In the genomic region with DNA sequence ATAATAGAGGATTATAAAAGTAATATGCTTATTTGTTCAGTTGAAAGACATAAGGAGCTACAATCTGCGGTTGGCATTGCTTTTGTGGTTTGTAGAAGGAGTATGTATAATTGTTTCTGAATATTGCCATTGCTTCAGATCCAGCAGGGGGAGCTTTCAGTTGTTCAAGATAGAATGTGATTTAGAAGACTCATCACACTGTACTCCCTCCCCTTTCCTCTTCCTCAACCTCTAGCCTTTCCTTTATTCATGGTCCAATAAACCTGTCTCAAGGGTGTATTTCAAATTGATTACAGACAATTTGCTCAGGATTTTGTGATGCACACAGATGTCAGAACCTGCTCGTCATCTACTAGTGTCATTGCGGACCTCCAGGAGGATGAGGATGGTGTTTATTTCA, we compare ENCODE assay signal across 8 cellular contexts. TPM values are rescaled to one million over a fixed set of nuclear protein-coding genes. Genes with fewer than 3 reads are reported as not detected.
DNase-seq lines count a peak whose midpoint lies in the region; ATAC-seq and TF ChIP-seq lines count a peak whose summit lies in the region.

No MANE protein-coding gene starts in this region.

- H3K9me3 ChIP-seq in upper lobe of right lung = no peaks in the 10 kb centered on the region

- H3K27ac ChIP-seq in upper lobe of right lung = no peak overlapping the region

- H3K4me3 ChIP-seq in upper lobe of right lung = no peak overlapping the region

- peak; percentile 55 for TF ChIP-seq CTCF in upper lobe of right lung (IDR thresholded peaks at IDR 0.05)

- H3K27me3 ChIP-seq in upper lobe of right lung = no peaks in the 10 kb centered on the region

- no peaks in the 10 kb centered on the region for H3K9me3 Mint-ChIP-seq in activated CD8-positive, alpha-beta T cell treated with anti-CD3 and anti-CD28 coated beads, Interleukin-2, amount 10 ng/mL, durations not matched to agents 7 days and 5 days (ENCODE audit: insufficient read depth)

- intact Hi-C loops in upper lobe of right lung (cut with DNase I) = no loop called here

- H3K27me3 Mint-ChIP-seq in activated CD8-positive, alpha-beta T cell treated with anti-CD3 and anti-CD28 coated beads, Interleukin-2, amount 10 ng/mL, durations not matched to agents 7 days and 5 days (ENCODE audit: low read depth) = no peaks in the 10 kb centered on the region

- no peaks in the 10 kb centered on the region for H3K4me1 ChIP-seq in upper lobe of right lung

- DNase-seq in D341Med (ENCODE audit: low spot score) (peak; percentile 37), NCI-H2196 treated with DMSO at 0.1 percent for 48 hours (lab: John Stamatoyannopoulos, UW; ENCODE audit: unreplicated experiment) (peak; percentile 39), iPS-NIHi7 (ENCODE audit: extremely low spot score) (peak; percentile 23), upper lobe of right lung (no peak)
- peak; percentile 64 for DNase-seq in activated CD8-positive, alpha-beta T cell treated with anti-CD3 and anti-CD28 coated beads, Interleukin-2, amount 10 ng/mL, durations not matched to agents 7 days and 5 days

- no peak overlapping the region for H3K27ac Mint-ChIP-seq in activated CD8-positive, alpha-beta T cell treated with anti-CD3 and anti-CD28 coated beads, Interleukin-2, amount 10 ng/mL, durations not matched to agents 7 days and 5 days

- ATAC-seq in GM18909 (IDR thresholded peaks at IDR 0.05; ENCODE audit: poor library complexity, unreplicated experiment) (peak; percentile 88), HG03066 (IDR thresholded peaks at IDR 0.05; ENCODE audit: low read depth, unreplicated experiment) (peak; percentile 78), upper lobe of right lung (peak; percentile 70), HG02970 (IDR thresholded peaks at IDR 0.05; ENCODE audit: low FRiP score, unreplicated experiment) (no peak)
- ATAC-seq in activated CD8-positive, alpha-beta T cell treated with anti-CD3 and anti-CD28 coated beads, Interleukin-2, amount 10 ng/mL, durations not matched to agents 7 days and 5 days = peak; percentile 94

- H3K4me3 Mint-ChIP-seq in activated CD8-positive, alpha-beta T cell treated with anti-CD3 and anti-CD28 coated beads, Interleukin-2, amount 10 ng/mL, durations not matched to agents 7 days and 5 days = no peak overlapping the region

- POLR2A ChIA-PET in activated CD8-positive, alpha-beta T cell treated with anti-CD3 and anti-CD28 coated beads, Interleukin-2, amount 10 ng/mL, durations not matched to agents 7 days and 5 days (lab: Charles Lee) = interaction anchor here (1.1 kb wide), 1 partner anchor 8 kb away, joined by 5 read pairs; no protein-coding TSS in a partner anchor

- H3K36me3 ChIP-seq in upper lobe of right lung = peaks cover 69% of the 10 kb centered on the region

- CTCF ChIA-PET in activated CD8-positive, alpha-beta T cell treated with anti-CD3 and anti-CD28 coated beads, Interleukin-2, amount 10 ng/mL, durations not matched to agents 7 days and 5 days (lab: Charles Lee) = interaction anchor here (0.6 to 3.6 kb wide), 27 partner anchors 8 to 1164 kb away, joined by 3 to 30 read pairs (median 4); partner anchors contain the start of gene HTATIP2

- peaks cover 41% of the 10 kb centered on the region for H3K36me3 Mint-ChIP-seq in activated CD8-positive, alpha-beta T cell treated with anti-CD3 and anti-CD28 coated beads, Interleukin-2, amount 10 ng/mL, durations not matched to agents 7 days and 5 days (ENCODE audit: low read depth)

- peaks cover 13% of the 10 kb centered on the region for H3K4me1 Mint-ChIP-seq in activated CD8-positive, alpha-beta T cell treated with anti-CD3 and anti-CD28 coated beads, Interleukin-2, amount 10 ng/mL, durations not matched to agents 7 days and 5 days (ENCODE audit: low read depth)

RNA-seq across cellular contexts. Expression of gene PRMT3, which starts 9.8 kb away (rescaled TPM):
- total RNA-seq in activated CD8-positive, alpha-beta T cell treated with anti-CD3 and anti-CD28 coated beads, Interleukin-2, amount 10 ng/mL, durations not matched to agents 7 days and 5 days = 10 to 100 TPM; 17.1 to 19.9 TPM
- 10.2 TPM for total RNA-seq in upper lobe of right lung

RNA-seq across cellular contexts. Expression of gene HTATIP2, which starts 33.8 kb away (rescaled TPM):
- total RNA-seq in activated CD8-positive, alpha-beta T cell treated with anti-CD3 and anti-CD28 coated beads, Interleukin-2, amount 10 ng/mL, durations not matched to agents 7 days and 5 days = 10 to 100 TPM; 30.5 to 33.2 TPM
- 59.9 TPM for total RNA-seq in upper lobe of right lung
